ENCODE assay signal across 22 cellular contexts in genomic region chr7:100859856-100860255, GRCh38.
"Had no signal": no experiment of that assay in that cellular context is flagged by ENCODE, and none has a peak within 500 bp of the region (broad histone marks: within the 10 kb centered on the region; RNA-seq: fewer than 3 reads in every experiment).

No MANE protein-coding gene starts in this region.

- ATAC-seq: heart right ventricle, left lobe of liver, lower lobe of right lung, natural killer cell, right cardiac atrium had no signal

- H3K27ac ChIP-seq: breast epithelium, colonic mucosa, epithelial cell of prostate, heart right ventricle, lower lobe of right lung, neutrophil, ovary, tibial artery had no signal

- H3K4me3 Mint-ChIP-seq: activated CD4-positive, alpha-beta memory T cell treated with anti-CD3 and anti-CD28 coated beads for 36 hours; activated naive CD4-positive, alpha-beta T cell treated with anti-CD3 and anti-CD28 coated beads for 36 hours; activated naive CD8-positive, alpha-beta T cell treated with anti-CD3 and anti-CD28 coated beads, Interleukin-2, amount 10 ng/mL, durations not matched to agents 7 days and 5 days; central memory CD8-positive, alpha-beta T cell; natural killer cell; stimulated activated naive CD8-positive, alpha-beta T cell treated with anti-CD3 and anti-CD28 coated beads, Interleukin-15, Interleukin-2, amounts not matched to agents 100 ng/mL and 50 ng/mL, for 24 hours; T-helper 1 cell treated with Interleukin-12 subunit alpha and Interleukin-12 subunit beta and Interleukin-4 antibody, amounts not matched to agents 30 μg/mL and 1 μg/mL, for 36 hours had no signal

- H3K27me3 Mint-ChIP-seq: activated CD4-positive, alpha-beta memory T cell treated with anti-CD3 and anti-CD28 coated beads for 36 hours; activated naive CD8-positive, alpha-beta T cell treated with anti-CD3 and anti-CD28 coated beads, Interleukin-2, amount 10 ng/mL, durations not matched to agents 7 days and 5 days; central memory CD8-positive, alpha-beta T cell; stimulated activated naive CD8-positive, alpha-beta T cell treated with anti-CD3 and anti-CD28 coated beads, Interleukin-15, Interleukin-2, amounts not matched to agents 100 ng/mL and 50 ng/mL, for 24 hours had no signal

- H3K27me3 ChIP-seq: breast epithelium, colonic mucosa, heart right ventricle, neutrophil, ovary, tibial artery had no signal

- H3K36me3 Mint-ChIP-seq: natural killer cell had no signal

- H3K9me3 ChIP-seq: breast epithelium, colonic mucosa, heart right ventricle, lower lobe of right lung, neutrophil, ovary, tibial artery had no signal

- H3K9me3 Mint-ChIP-seq: activated CD4-positive, alpha-beta memory T cell treated with anti-CD3 and anti-CD28 coated beads for 36 hours; activated naive CD4-positive, alpha-beta T cell treated with anti-CD3 and anti-CD28 coated beads for 36 hours; activated naive CD8-positive, alpha-beta T cell treated with anti-CD3 and anti-CD28 coated beads, Interleukin-2, amount 10 ng/mL, durations not matched to agents 7 days and 5 days; central memory CD8-positive, alpha-beta T cell; natural killer cell; stimulated activated naive CD8-positive, alpha-beta T cell treated with anti-CD3 and anti-CD28 coated beads, Interleukin-15, Interleukin-2, amounts not matched to agents 100 ng/mL and 50 ng/mL, for 24 hours; T-helper 1 cell treated with Interleukin-12 subunit alpha and Interleukin-12 subunit beta and Interleukin-4 antibody, amounts not matched to agents 30 μg/mL and 1 μg/mL, for 36 hours had no signal

- H3K27ac Mint-ChIP-seq: activated CD4-positive, alpha-beta memory T cell treated with anti-CD3 and anti-CD28 coated beads for 36 hours; activated naive CD4-positive, alpha-beta T cell treated with anti-CD3 and anti-CD28 coated beads for 36 hours; activated naive CD8-positive, alpha-beta T cell treated with anti-CD3 and anti-CD28 coated beads, Interleukin-2, amount 10 ng/mL, durations not matched to agents 7 days and 5 days; natural killer cell; stimulated activated naive CD8-positive, alpha-beta T cell treated with anti-CD3 and anti-CD28 coated beads, Interleukin-15, Interleukin-2, amounts not matched to agents 100 ng/mL and 50 ng/mL, for 24 hours; T-helper 1 cell treated with Interleukin-12 subunit alpha and Interleukin-12 subunit beta and Interleukin-4 antibody, amounts not matched to agents 30 μg/mL and 1 μg/mL, for 36 hours had no signal

- DNase-seq: activated CD4-positive, alpha-beta memory T cell treated with anti-CD3 and anti-CD28 coated beads for 36 hours; activated CD4-positive, alpha-beta T cell treated with anti-CD3 and anti-CD28 coated beads for 4 hours; activated CD4-positive, CD25-positive, alpha-beta regulatory T cell; activated naive CD4-positive, alpha-beta T cell treated with anti-CD3 and anti-CD28 coated beads for 36 hours; activated naive CD8-positive, alpha-beta T cell treated with anti-CD3 and anti-CD28 coated beads, Interleukin-2, amount 10 ng/mL, durations not matched to agents 7 days and 5 days; activated T-cell treated with anti-CD3 and anti-CD28 coated beads, Interleukin-2, amount 50 U/mL, for 48 hours; amniotic stem cell; colonic mucosa; heart right ventricle; lower lobe of right lung; midbrain; natural killer cell; ovary; right cardiac atrium; tibial artery had no signal

- H3K36me3 ChIP-seq: colonic mucosa, ovary had no signal

- H3K4me1 ChIP-seq: breast epithelium, colonic mucosa, tibial artery had no signal

- H3K4me3 ChIP-seq: breast epithelium, colonic mucosa, heart right ventricle, lower lobe of right lung, ovary, tibial artery had no signal
